Comparison of ENCODE assay signal across 8 cellular contexts in the genomic region with DNA sequence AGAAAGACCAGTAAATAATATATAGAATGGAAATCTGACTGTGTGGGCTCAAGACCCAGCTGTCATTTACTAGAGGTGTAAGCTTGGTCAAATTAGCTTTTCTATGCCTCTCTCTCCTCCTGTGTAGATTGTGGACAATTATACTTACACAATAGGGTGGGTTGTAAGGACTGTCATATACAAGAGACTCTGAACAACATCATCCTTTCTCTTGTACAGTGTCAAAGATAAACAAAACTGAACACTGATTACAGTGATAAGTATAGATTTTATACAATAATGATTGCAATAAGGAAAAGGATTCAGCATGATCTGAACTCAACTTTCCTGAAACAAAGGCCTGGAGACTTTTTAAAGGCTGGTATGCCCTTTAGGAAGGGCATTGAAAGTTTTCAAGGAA.
"Had no signal": no experiment of that assay in that cellular context is flagged by ENCODE, and none has a peak within 500 bp of the region (broad histone marks: within the 10 kb centered on the region; RNA-seq: fewer than 3 reads in every experiment).

No MANE protein-coding gene starts in this region.

- H3K4me1 ChIP-seq: HAP-1 had no signal

- H2AFZ ChIP-seq: GM23248 had no signal

- H3K27ac ChIP-seq: GM23248 had no signal

- DNase-seq: GM23248, GOT3, H7, HFFc6, KBM-7 had no signal

- H3K9me3 ChIP-seq: HAP-1 had no signal

- H3K36me3 ChIP-seq: HAP-1 had no signal

- H3K9ac ChIP-seq: GM23248 had no signal

- FAIRE-seq: HTR-8/SVneo had no signal

- H3K4me3 ChIP-seq: GM23248, HAP-1 had no signal

- ATAC-seq: HCT116 had no signal
